8 cellular contexts compared by ENCODE assay signal in genomic region chr20:34516874-34517542, GRCh38. TPM values are rescaled to one million over a fixed set of nuclear protein-coding genes. Genes with fewer than 3 reads are reported as not detected.
DNase-seq lines count a peak whose midpoint lies in the region; ATAC-seq and TF ChIP-seq lines count a peak whose summit lies in the region.

No MANE protein-coding gene starts in this region.

- H3K4me1 Mint-ChIP-seq in endothelial cell (ENCODE audit: unreplicated experiment) (peaks cover 28% of the 10 kb centered on the region), naive B cell (peaks cover 21 to 74% (median 57%) of the 10 kb centered on the region in 3 donors)

- TF ChIP-seq CTCF in HL-60 (IDR thresholded peaks at IDR 0.05; ENCODE audit: insufficient read depth, low read length): no peak
- no peak for TF ChIP-seq CTCF in WI38 (IDR thresholded peaks at IDR 0.05; ENCODE audit: low read depth, low read length)
- TF ChIP-seq CTCF in endothelial cell (IDR thresholded peaks at IDR 0.05; ENCODE audit: unreplicated experiment): no peak

- no peaks in the 10 kb centered on the region for H3K36me3 ChIP-seq in urinary bladder (ENCODE audit: insufficient read depth)

- under 1% methylated on average over 12 of the region's 12 CpGs for WGBS in urinary bladder

- H3K36me3 Mint-ChIP-seq in endothelial cell (ENCODE audit: low read depth, unreplicated experiment) (peaks cover 11% of the 10 kb centered on the region), naive B cell (peaks cover 0 to 3% of the 10 kb centered on the region in 2 donors)

- peak overlapping the region; percentile 99 for H3K4me3 Mint-ChIP-seq in endothelial cell (ENCODE audit: unreplicated experiment)
- H3K4me3 Mint-ChIP-seq in naive B cell: peak overlapping the region; percentile 95 to 100 (median 99)

- H3K9me3 Mint-ChIP-seq in endothelial cell (ENCODE audit: unreplicated experiment): no peaks in the 10 kb centered on the region
- H3K9me3 Mint-ChIP-seq in naive B cell: no peaks in the 10 kb centered on the region

- peak overlapping the region; percentile 98 for H3K27ac Mint-ChIP-seq in endothelial cell (ENCODE audit: unreplicated experiment)
- H3K27ac Mint-ChIP-seq in naive B cell: peak overlapping the region; percentile 65 to 99 (median 97)

- DNase-seq in NCI-H146 (lab: John Stamatoyannopoulos, UW): peak; percentile 27
- no peak for DNase-seq in NCI-H146 treated with DMSO at 0.1 percent for 48 hours (lab: John Stamatoyannopoulos, UW; ENCODE audit: unreplicated experiment)
- DNase-seq in HL-60 (ENCODE audit: low read depth in 1 of 2, low spot score in 1 of 2): peak in 1 of 2 experiments; percentile 49
- DNase-seq in endothelial cell (ENCODE audit: low spot score): peak; percentile 21
- DNase-seq in naive B cell: no peak
- DNase-seq in NCI-H187 (lab: John Stamatoyannopoulos, UW): no peak

- ATAC-seq in naive B cell (ENCODE audit: low read depth in 2 of 2): peak; percentile 21 to 38

- peak overlapping the region; percentile 93 for H3K4me3 ChIP-seq in HL-60 (replicated peaks; ENCODE audit: insufficient read depth, low read length)
- peak overlapping the region; percentile 92 for H3K4me3 ChIP-seq in WI38 (ENCODE audit: low read depth, low read length)
- H3K4me3 ChIP-seq in urinary bladder (ENCODE audit: low read depth, low read length): peak overlapping the region; percentile 72

- H3K27ac ChIP-seq in HL-60 (replicated peaks) (peak overlapping the region; percentile 80), urinary bladder (ENCODE audit: low read depth) (peak overlapping the region; percentile 92)

- H3K27me3 Mint-ChIP-seq in endothelial cell (ENCODE audit: unreplicated experiment) (peaks cover 11% of the 10 kb centered on the region), naive B cell (no peaks in the 10 kb centered on the region)

- no peaks in the 10 kb centered on the region for H3K4me1 ChIP-seq in urinary bladder (ENCODE audit: insufficient read depth)

- H3K27me3 ChIP-seq in HL-60 (ENCODE audit: insufficient read depth, poor library complexity, severe bottlenecking): no peaks in the 10 kb centered on the region

RNA-seq across cellular contexts. Expression of gene DYNLRB1, which starts 0.8 kb away (rescaled TPM):
- total RNA-seq in endothelial cell (ENCODE audit: unreplicated experiment) (96.8 TPM), urinary bladder (36.2 TPM)
- polyA plus RNA-seq in naive B cell (ENCODE audit: low read depth in 6 of 6) (100 to 1,000 TPM; 216 to 265 (median 253) TPM), urinary bladder (248 TPM)

RNA-seq across cellular contexts. Expression of gene MAP1LC3A, which starts 41.5 kb away (rescaled TPM):
- total RNA-seq in endothelial cell (ENCODE audit: unreplicated experiment) (33.6 TPM), urinary bladder (11.4 TPM)
- polyA plus RNA-seq in naive B cell (ENCODE audit: low read depth in 6 of 6) (1 to 10 TPM in 4 of 6 donors, under 1 TPM in 2; 0.49 to 3.5 (median 1.8) TPM), urinary bladder (88.4 TPM)

Comparison
In these comparisons a context has a peak if more than half of its experiments do, and no peak if none do; other contexts are left out.
1. DNase-seq: peak in NCI-H146 (single experiment) and endothelial cell (single experiment); none in NCI-H146 treated with DMSO at 0.1 percent for 48 hours (single experiment), naive B cell (single experiment) and NCI-H187 (0 of 2).
2. Peak in every context shown above with its lines, with median percentiles within 50 percentile points of each other: H3K4me3 ChIP-seq.